ENCODE assay signal across 8 cellular contexts in genomic region chr3:143831208-143831607, GRCh38. TPM values are rescaled to one million over a fixed set of nuclear protein-coding genes. Genes with fewer than 3 reads are reported as not detected.
DNase-seq lines count a peak whose midpoint lies in the region; ATAC-seq lines count a peak whose summit lies in the region.

No MANE protein-coding gene starts in this region.

- no peaks in the 10 kb centered on the region for H3K9me3 ChIP-seq in Karpas-422 (ENCODE audit: low read length)

- H3K9ac ChIP-seq in Karpas-422 (ENCODE audit: low read length): no peak overlapping the region

- H2AFZ ChIP-seq in Karpas-422 (ENCODE audit: low read length): no peak overlapping the region

- ATAC-seq in GM21717 (IDR thresholded peaks at IDR 0.05; ENCODE audit: unreplicated experiment): peak; percentile 32

- no peaks in the 10 kb centered on the region for H3K4me1 ChIP-seq in Karpas-422 (ENCODE audit: low read length)

- DNase-seq in EH (ENCODE audit: low read depth): peak; percentile 40
- peak; percentile 55 for DNase-seq in OCI-M1 (lab: John Stamatoyannopoulos, UW)
- DNase-seq in iris pigment epithelial cell (ENCODE audit: low read depth): peak; percentile 52
- no peak for DNase-seq in substantia nigra (lab: John Stamatoyannopoulos, UW)
- DNase-seq in cerebellar nuclear complex (lab: John Stamatoyannopoulos, UW): no peak
- no peak for DNase-seq in Karpas-422
- no peak for DNase-seq in islet precursor cell

- no peaks in the 10 kb centered on the region for H3K36me3 ChIP-seq in Karpas-422 (ENCODE audit: insufficient read depth, low read length)

- no peak overlapping the region for H3K4me3 ChIP-seq in Karpas-422 (ENCODE audit: low read length)

- no peaks in the 10 kb centered on the region for H4K20me1 ChIP-seq in Karpas-422 (ENCODE audit: insufficient read depth, low read depth, low read length)

- no peak overlapping the region for H3K27ac ChIP-seq in substantia nigra (ENCODE audit: low read depth, low read length, poor library complexity, severe bottlenecking)
- H3K27ac ChIP-seq in Karpas-422 (ENCODE audit: low read length): no peak overlapping the region

- H3K9me2 ChIP-seq in Karpas-422 (replicated peaks; ENCODE audit: insufficient read depth, low read length): no peaks in the 10 kb centered on the region

- no peaks in the 10 kb centered on the region for H3K27me3 ChIP-seq in Karpas-422 (ENCODE audit: low read length)

- no peak overlapping the region for H3K4me2 ChIP-seq in Karpas-422 (ENCODE audit: low read depth, low read length, poor library complexity, severe bottlenecking)

- no peaks in the 10 kb centered on the region for H3K79me2 ChIP-seq in Karpas-422 (ENCODE audit: low read length)

RNA-seq across cellular contexts. Expression of gene SLC9A9, which starts 17.1 kb away (rescaled TPM):
- 2.2 and 2.3 TPM in 2 replicates for total RNA-seq in Karpas-422 (2014; rRNA removed; shearing (Covaris generic); ENCODE audit: low replicate concordance)

Comparison
In these comparisons a context has a peak if more than half of its experiments do, and no peak if none do; other contexts are left out.
1. DNase-seq: peak in EH (single experiment), OCI-M1 (single experiment) and iris pigment epithelial cell (single experiment); none in substantia nigra (0 of 49), cerebellar nuclear complex (0 of 2), Karpas-422 (single experiment) and islet precursor cell (single experiment).